ENCODE assay signal across 17 cellular contexts in the genomic region with DNA sequence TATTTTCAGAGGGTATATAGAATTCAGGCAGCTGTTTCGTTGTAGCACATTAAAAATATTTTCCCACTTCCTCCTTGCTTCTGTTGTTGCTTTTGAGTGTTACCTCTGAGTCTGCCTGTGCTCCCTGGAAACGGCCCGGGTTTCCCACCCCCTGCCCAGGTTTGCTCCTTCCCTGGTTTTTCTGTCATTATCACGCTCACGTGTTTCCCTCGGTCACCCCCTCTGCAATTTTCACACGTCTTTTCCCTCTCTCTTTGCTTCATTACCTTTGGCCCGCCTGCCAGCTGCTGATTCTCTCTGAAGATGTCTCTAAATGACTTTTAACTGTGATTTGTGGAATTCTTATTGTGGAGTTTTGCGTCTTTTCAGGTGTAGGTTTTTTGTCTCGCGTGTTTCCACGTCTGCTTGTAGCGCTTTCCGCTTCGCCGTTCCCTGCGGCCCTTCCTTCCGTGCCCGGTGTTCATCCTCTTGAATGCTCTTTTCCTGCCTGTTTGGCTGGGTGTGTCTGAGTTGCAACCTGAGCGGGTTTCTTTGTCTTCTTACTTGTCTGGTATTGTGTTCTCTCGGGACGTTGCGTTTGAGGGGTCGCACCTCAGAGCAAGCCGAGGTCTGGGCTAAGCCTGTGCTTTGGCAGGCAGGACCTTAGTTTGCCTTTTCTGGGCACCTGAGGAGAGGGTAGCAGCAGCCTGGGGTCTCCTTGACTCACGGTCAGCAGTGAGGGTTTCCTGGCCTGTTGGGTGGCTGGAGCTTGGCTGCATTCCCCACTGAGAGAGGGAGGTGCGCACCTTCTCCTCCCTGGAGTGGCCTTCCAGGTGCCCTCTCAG.
A peak's percentile ranks its signal among the peaks of the same experiment; 100 is the strongest.
DNase-seq lines count a peak whose midpoint lies in the region; ATAC-seq and TF ChIP-seq lines count a peak whose summit lies in the region.
"Had no signal": no experiment of that assay in that cellular context is flagged by ENCODE, and none has a peak within 500 bp of the region (broad histone marks: within the 10 kb centered on the region; RNA-seq: fewer than 3 reads in every experiment).

No MANE protein-coding gene starts in this region.

- TF ChIP-seq POLR2A in stomach (IDR thresholded peaks at IDR 0.05) (no peak), vagina (IDR thresholded peaks at IDR 0.05) (no peak)

- no peaks in the 10 kb centered on the region for H3K9me3 ChIP-seq in stomach
- H3K9me3 ChIP-seq in vagina, result no peaks in the 10 kb centered on the region

- ATAC-seq in left ventricle myocardium superior, result no peak
- ATAC-seq: PC-3 had no signal

- intact Hi-C loops in cardiac septum (cut with DNase I) (no loop called here), left ventricle myocardium superior (cut with micrococcal nuclease) (no loop called here), stomach (cut with DNase I; ENCODE audit: low total_unique reads) (no loop called here), vagina (cut with DNase I) (no loop called here)

- H3K36me3 Mint-ChIP-seq in nephron (ENCODE audit: low read depth), result peaks cover 62% of the 10 kb centered on the region

- peaks cover 46 to 100% (median 99%) of the 10 kb centered on the region in 4 donors for H3K36me3 ChIP-seq in stomach
- peaks cover 0 to 78% of the 10 kb centered on the region in 2 donors for H3K36me3 ChIP-seq in vagina

- H3K27me3 ChIP-seq in stomach (no peaks in the 10 kb centered on the region), vagina (no peaks in the 10 kb centered on the region)

- WGBS in stomach, 5 donors, result 92 to 95% (median 92%) methylated on average over 26 to 27 of the region's 27 CpGs

- peak overlapping the region; percentile 10 to 71 (median 28) for H3K27ac Mint-ChIP-seq in nephron
- H3K27ac Mint-ChIP-seq: activated CD4-positive, alpha-beta T cell treated with anti-CD3 and anti-CD28 coated beads, Interleukin-2, amount 10 ng/mL, durations not matched to agents 24 days and 14 days had no signal

- no peaks in the 10 kb centered on the region for H3K27me3 Mint-ChIP-seq in nephron (ENCODE audit: low read depth)
- H3K27me3 Mint-ChIP-seq: activated CD4-positive, alpha-beta T cell treated with anti-CD3 and anti-CD28 coated beads, Interleukin-2, amount 10 ng/mL, durations not matched to agents 24 days and 14 days had no signal

- H3K9me3 Mint-ChIP-seq in nephron, result no peaks in the 10 kb centered on the region
- H3K9me3 Mint-ChIP-seq: activated CD4-positive, alpha-beta T cell treated with anti-CD3 and anti-CD28 coated beads, Interleukin-2, amount 10 ng/mL, durations not matched to agents 24 days and 14 days had no signal

- H3K4me1 ChIP-seq in stomach, result no peaks in the 10 kb centered on the region
- H3K4me1 ChIP-seq in vagina, result no peaks in the 10 kb centered on the region

- no peak overlapping the region for H3K4me3 Mint-ChIP-seq in nephron
- H3K4me3 Mint-ChIP-seq: activated CD4-positive, alpha-beta T cell treated with anti-CD3 and anti-CD28 coated beads, Interleukin-2, amount 10 ng/mL, durations not matched to agents 24 days and 14 days had no signal

- DNase-seq in cardiac septum (ENCODE audit: low spot score) (peak; percentile 12), left ventricle myocardium superior (no peak), stomach (peak; percentile 3), OCI-M2 (lab: John Stamatoyannopoulos, UW; ENCODE audit: unreplicated experiment) (no peak), vagina (ENCODE audit: extremely low spot score in 2 of 2) (no peak), NCI-H524 treated with DMSO at 0.1 percent for 48 hours (lab: John Stamatoyannopoulos, UW) (no peak)
- DNase-seq: activated CD4-positive, alpha-beta T cell treated with anti-CD3 and anti-CD28 coated beads, Interleukin-2, amount 10 ng/mL, durations not matched to agents 24 days and 14 days; Kasumi-1; NCI-H1417; NCI-H2171; NCI-H774; nucleus accumbens; PC-3; stimulated activated CD8-positive, alpha-beta memory T cell treated with anti-CD3 and anti-CD28 coated beads, Interleukin-4, amount 100 ng/mL, for 48 hours had no signal

- TF ChIP-seq CTCF in VCaP (conservative IDR thresholded peaks at IDR 0.05), result no peak
- no peak for TF ChIP-seq CTCF in nephron (IDR thresholded peaks at IDR 0.05; ENCODE audit: unreplicated experiment in 3 of 3)
- no peak for TF ChIP-seq CTCF in stomach (IDR thresholded peaks at IDR 0.05)
- no peak for TF ChIP-seq CTCF in vagina (IDR thresholded peaks at IDR 0.05)

- H3K4me1 Mint-ChIP-seq in nephron, result peaks cover 26% of the 10 kb centered on the region
- H3K4me1 Mint-ChIP-seq: activated CD4-positive, alpha-beta T cell treated with anti-CD3 and anti-CD28 coated beads, Interleukin-2, amount 10 ng/mL, durations not matched to agents 24 days and 14 days had no signal

- no peak for TF ChIP-seq EP300 in stomach (IDR thresholded peaks at IDR 0.05)

- H3K27ac ChIP-seq in VCaP, result peak overlapping the region; percentile 74; the same call in 1 of the 2 replicates
- H3K27ac ChIP-seq in stomach, result no peak overlapping the region
- H3K27ac ChIP-seq in vagina, result no peak overlapping the region
- H3K27ac ChIP-seq: skin epidermis had no signal

- H3K4me3 ChIP-seq in stomach, result no peak overlapping the region
- H3K4me3 ChIP-seq in vagina, result no peak overlapping the region
- H3K4me3 ChIP-seq: skin epidermis had no signal

Comparison
In these comparisons a context has a peak if more than half of its experiments do, and no peak if none do; other contexts are left out.
1. DNase-seq: peak in cardiac septum (single experiment) and stomach (single experiment); none in left ventricle myocardium superior (single experiment), OCI-M2 (single experiment), vagina (0 of 2) and NCI-H524 treated with DMSO at 0.1 percent for 48 hours (single experiment).